In genomic region chr16:83699817-83700216, GRCh38 we compare ENCODE assay signal across 10 cellular contexts.
"Had no signal": no experiment of that assay in that cellular context is flagged by ENCODE, and none has a peak within 500 bp of the region (broad histone marks: within the 10 kb centered on the region; RNA-seq: fewer than 3 reads in every experiment).

No MANE protein-coding gene starts in this region.

- H3K4me2 ChIP-seq: GM23338 had no signal

- H3K4me3 Mint-ChIP-seq: GM23338, H9, HFFc6 had no signal

- H3K4me1 Mint-ChIP-seq: GM23338, H9 had no signal

- H3K36me3 ChIP-seq: HAP-1 had no signal

- H2AFZ ChIP-seq: GM23248, GM23338 had no signal

- H3K9me3 Mint-ChIP-seq: GM23338, H9 had no signal

- FAIRE-seq: H1, H54 had no signal

- DNase-seq: GM23248, H7, H9, HCEC 1CT, HFFc6 had no signal

- H3K4me1 ChIP-seq: HAP-1 had no signal

- H3K27ac Mint-ChIP-seq: GM23338, H9, HFFc6 had no signal

- ATAC-seq: GM23338, HCT116 had no signal

- H3K9ac ChIP-seq: GM23248 had no signal

- H3K9me3 ChIP-seq: HAP-1 had no signal

- H3K27ac ChIP-seq: GM23248 had no signal

- H3K4me3 ChIP-seq: GM23248, GM23338, HAP-1 had no signal
